10 cellular contexts compared by ENCODE assay signal in genomic region chr7:130995252-130996081, GRCh38.
DNase-seq lines count a peak whose midpoint lies in the region; ATAC-seq, FAIRE-seq and TF ChIP-seq lines count a peak whose summit lies in the region.
"Had no signal": no experiment of that assay in that cellular context is flagged by ENCODE, and none has a peak within 500 bp of the region (broad histone marks: within the 10 kb centered on the region; RNA-seq: fewer than 3 reads in every experiment).

No MANE protein-coding gene starts in this region.

- H3K4me1 ChIP-seq in keratinocyte (ENCODE audit: control insufficient read depth, extremely low read depth, insufficient read depth, low read length) = peaks cover 68% of the 10 kb centered on the region

- ATAC-seq in activated naive CD8-positive, alpha-beta T cell treated with anti-CD3 and anti-CD28 coated beads, Interleukin-2, amount 50 U/mL, for 24 hours = peak; percentile 15
- ATAC-seq in stimulated activated memory B cell treated with anti-CD40 and anti-IgM and Interleukin-4, amounts not matched to agents 10 μg/mL and 1 μg/mL and 100 μg/mL, for 72 hours = no peak
- no peak for ATAC-seq in GM21360 (IDR thresholded peaks at IDR 0.05; ENCODE audit: unreplicated experiment)

- H3K27ac ChIP-seq in keratinocyte (ENCODE audit: control insufficient read depth, insufficient read depth, low read length) = peak overlapping the region; percentile 99
- H3K27ac ChIP-seq: HL-60 had no signal

- FAIRE-seq in keratinocyte (lab: Jason Lieb, UNC) = peak; percentile 89

- no peaks in the 10 kb centered on the region for H3K9me3 ChIP-seq in keratinocyte (ENCODE audit: control insufficient read depth, low read depth, low read length)

- peak overlapping the region; percentile 92 for H3K27ac Mint-ChIP-seq in activated naive CD8-positive, alpha-beta T cell treated with anti-CD3 and anti-CD28 coated beads, Interleukin-2, amount 50 U/mL, for 24 hours
- peak overlapping the region; percentile 75 for H3K27ac Mint-ChIP-seq in stimulated activated memory B cell treated with anti-CD40 and anti-IgM and Interleukin-4, amounts not matched to agents 10 μg/mL and 1 μg/mL and 100 μg/mL, for 72 hours

- no peak for TF ChIP-seq CTCF in keratinocyte (optimal IDR thresholded peaks at IDR 0.05 in 1 of 3, IDR thresholded peaks at IDR 0.05 in 1 of 3, conservative IDR thresholded peaks at IDR 0.05 in 1 of 3; ENCODE audit: extremely low read depth in 1 of 3, insufficient read depth in 2 of 3, low read length in 3 of 3)

- H2AFZ ChIP-seq in keratinocyte (ENCODE audit: control insufficient read depth, low read length) = no peak overlapping the region

- H4K20me1 ChIP-seq in keratinocyte (ENCODE audit: control insufficient read depth, extremely low read depth, insufficient read depth, low read length) = no peaks in the 10 kb centered on the region

- no peaks in the 10 kb centered on the region for H3K27me3 Mint-ChIP-seq in activated naive CD8-positive, alpha-beta T cell treated with anti-CD3 and anti-CD28 coated beads, Interleukin-2, amount 50 U/mL, for 24 hours
- H3K27me3 Mint-ChIP-seq in stimulated activated memory B cell treated with anti-CD40 and anti-IgM and Interleukin-4, amounts not matched to agents 10 μg/mL and 1 μg/mL and 100 μg/mL, for 72 hours = no peaks in the 10 kb centered on the region

- H3K4me1 Mint-ChIP-seq in activated naive CD8-positive, alpha-beta T cell treated with anti-CD3 and anti-CD28 coated beads, Interleukin-2, amount 50 U/mL, for 24 hours = peaks cover 85% of the 10 kb centered on the region
- H3K4me1 Mint-ChIP-seq in stimulated activated memory B cell treated with anti-CD40 and anti-IgM and Interleukin-4, amounts not matched to agents 10 μg/mL and 1 μg/mL and 100 μg/mL, for 72 hours = peaks cover 64% of the 10 kb centered on the region

- H3K79me2 ChIP-seq in keratinocyte (ENCODE audit: control insufficient read depth, insufficient read depth, low read length) = peaks cover 2% of the 10 kb centered on the region

- peak overlapping the region; percentile 7 for H3K4me3 Mint-ChIP-seq in activated naive CD8-positive, alpha-beta T cell treated with anti-CD3 and anti-CD28 coated beads, Interleukin-2, amount 50 U/mL, for 24 hours
- H3K4me3 Mint-ChIP-seq in stimulated activated memory B cell treated with anti-CD40 and anti-IgM and Interleukin-4, amounts not matched to agents 10 μg/mL and 1 μg/mL and 100 μg/mL, for 72 hours = no peak overlapping the region

- H3K9ac ChIP-seq in keratinocyte (ENCODE audit: control insufficient read depth, extremely low read depth, insufficient read depth, low read length) = peak overlapping the region; percentile 82

- peak; percentile 49 for DNase-seq in activated CD4-positive, alpha-beta T cell treated with anti-CD3 and anti-CD28 coated beads for 48 hours
- no peak for DNase-seq in activated CD4-positive, alpha-beta T cell treated with anti-CD3 and anti-CD28 coated beads, Interleukin-2, amount 50 U/mL, for 4 hours
- DNase-seq in activated naive CD8-positive, alpha-beta T cell treated with anti-CD3 and anti-CD28 coated beads, Interleukin-2, amount 50 U/mL, for 24 hours = no peak
- DNase-seq in keratinocyte (ENCODE audit: low read depth, low spot score) = no peak
- DNase-seq in globus pallidus (ENCODE audit: low spot score) = no peak
- DNase-seq in iPS-NIHi7 (ENCODE audit: extremely low spot score) = no peak
- DNase-seq: NCI-H510A treated with DMSO at 0.1 percent for 48 hours had no signal

- peak overlapping the region in 2 of 3 experiments; percentile 57 to 58 for H3K4me3 ChIP-seq in keratinocyte (ENCODE audit: control insufficient read depth in 2 of 3, extremely low read depth in 1 of 3, insufficient read depth in 2 of 3, low read depth in 1 of 3, low read length in 3 of 3)

- dilution Hi-C loops in keratinocyte (cut with MboI; ENCODE audit: extremely low pct_ligation_motif_present, low sequenced_read_pairs) = no loop called here

- no peaks in the 10 kb centered on the region for H3K9me1 ChIP-seq in keratinocyte (ENCODE audit: control insufficient read depth, extremely low read depth, insufficient read depth, low read length)

- no peaks in the 10 kb centered on the region for H3K36me3 ChIP-seq in keratinocyte (ENCODE audit: control insufficient read depth in 2 of 2, extremely low read depth in 1 of 2, insufficient read depth in 2 of 2, low read length in 2 of 2)

- no peaks in the 10 kb centered on the region for H3K9me3 Mint-ChIP-seq in activated naive CD8-positive, alpha-beta T cell treated with anti-CD3 and anti-CD28 coated beads, Interleukin-2, amount 50 U/mL, for 24 hours
- H3K9me3 Mint-ChIP-seq in stimulated activated memory B cell treated with anti-CD40 and anti-IgM and Interleukin-4, amounts not matched to agents 10 μg/mL and 1 μg/mL and 100 μg/mL, for 72 hours = no peaks in the 10 kb centered on the region

- H3K4me2 ChIP-seq in keratinocyte (ENCODE audit: control insufficient read depth, extremely low read depth, insufficient read depth, low read depth, low read length) = peak overlapping the region; percentile 94

- peaks cover 16% of the 10 kb centered on the region for H3K36me3 Mint-ChIP-seq in activated naive CD8-positive, alpha-beta T cell treated with anti-CD3 and anti-CD28 coated beads, Interleukin-2, amount 50 U/mL, for 24 hours (ENCODE audit: low read depth)
- peaks cover 22% of the 10 kb centered on the region for H3K36me3 Mint-ChIP-seq in stimulated activated memory B cell treated with anti-CD40 and anti-IgM and Interleukin-4, amounts not matched to agents 10 μg/mL and 1 μg/mL and 100 μg/mL, for 72 hours

- no peaks in the 10 kb centered on the region for H3K27me3 ChIP-seq in keratinocyte (ENCODE audit: control insufficient read depth, extremely low read depth, insufficient read depth, low read length)
